In genomic region chr1:231604276-231604621, GRCh38 we compare ENCODE assay signal across 10 cellular contexts. TPM values are rescaled to one million over a fixed set of nuclear protein-coding genes. Genes with fewer than 3 reads are reported as not detected.
DNase-seq lines count a peak whose midpoint lies in the region; ATAC-seq and TF ChIP-seq lines count a peak whose summit lies in the region.
"Had no signal": no experiment of that assay in that cellular context is flagged by ENCODE, and none has a peak within 500 bp of the region (broad histone marks: within the 10 kb centered on the region; RNA-seq: fewer than 3 reads in every experiment).

No MANE protein-coding gene starts in this region.

- no peaks in the 10 kb centered on the region for H3K79me2 ChIP-seq in HCT116 (ENCODE audit: insufficient read depth, low read length)

- no peak overlapping the region for H2BK5ac ChIP-seq in neuronal stem cell (ENCODE audit: low read length)

- H2AFZ ChIP-seq in HCT116 (ENCODE audit: low read depth, low read length, poor library complexity, severe bottlenecking) (peak overlapping the region; percentile 97), neuronal stem cell (ENCODE audit: low read length) (no peak overlapping the region)

- no peak overlapping the region for H4K8ac ChIP-seq in neuronal stem cell (ENCODE audit: low read depth, low read length)

- no peaks in the 10 kb centered on the region for H3K9me3 Mint-ChIP-seq in CD14-positive monocyte
- no peaks in the 10 kb centered on the region for H3K9me3 Mint-ChIP-seq in activated naive CD8-positive, alpha-beta T cell treated with anti-CD3 and anti-CD28 coated beads, Interleukin-2, amount 10 ng/mL, durations not matched to agents 7 days and 5 days
- H3K9me3 Mint-ChIP-seq in naive thymus-derived CD8-positive, alpha-beta T cell, result no peaks in the 10 kb centered on the region

- TF ChIP-seq POLR2A in HCT116 (IDR thresholded peaks at IDR 0.05; ENCODE audit: borderline replicate concordance, extremely low read depth, insufficient read depth, insufficient read length), result no peak

- H3K9me2 ChIP-seq in HCT116 (ENCODE audit: insufficient read depth), result no peaks in the 10 kb centered on the region

- BruUV-seq in HCT116 (replicated peaks; lab: Mats Ljungman, UMichigan), result no TSS peak

- CTCF ChIA-PET in HCT116 (lab: Charles Lee), result no interaction called here

- peaks cover 0 to 12% of the 10 kb centered on the region in 2 experiments; a peak in 2 of 4 replicates for H3K4me1 ChIP-seq in HCT116 (ENCODE audit: control insufficient read depth in 1 of 2, insufficient read depth in 2 of 2, low read length in 2 of 2)
- peaks cover 0 to 2% of the 10 kb centered on the region in 2 donors for H3K4me1 ChIP-seq in neuronal stem cell (ENCODE audit: control insufficient read depth in 2 of 2, insufficient read depth in 1 of 2, low read depth in 1 of 2, low read length in 2 of 2)

- no peak overlapping the region for H4K91ac ChIP-seq in neuronal stem cell (ENCODE audit: low read depth, low read length, poor library complexity)

- H3K27ac ChIP-seq in HCT116 (ENCODE audit: low read depth, low read length) (no peak overlapping the region), neuronal stem cell (replicated peaks; ENCODE audit: low read length) (no peak overlapping the region)
- H3K27ac ChIP-seq: SJCRH30 had no signal

- H2BK12ac ChIP-seq in neuronal stem cell (ENCODE audit: low read length), result no peak overlapping the region

- ATAC-seq in HCT116, result no peak
- ATAC-seq in activated naive CD8-positive, alpha-beta T cell treated with anti-CD3 and anti-CD28 coated beads, Interleukin-2, amount 10 ng/mL, durations not matched to agents 7 days and 5 days (ENCODE audit: low read depth), result no peak
- no peak for ATAC-seq in naive thymus-derived CD8-positive, alpha-beta T cell

- no peak overlapping the region for H2BK15ac ChIP-seq in neuronal stem cell (ENCODE audit: low read length)

- peak; percentile 54 for TF ChIP-seq CTCF in CD14-positive monocyte (IDR thresholded peaks at IDR 0.05)
- TF ChIP-seq CTCF in HCT116 (IDR thresholded peaks at IDR 0.05 in 2 of 3, conservative IDR thresholded peaks at IDR 0.05 in 1 of 3; ENCODE audit: borderline replicate concordance in 1 of 3, insufficient read depth in 1 of 3, low read depth in 2 of 3, low read length in 2 of 3), result no peak
- no peak for TF ChIP-seq CTCF in GM13976 (IDR thresholded peaks at IDR 0.05; ENCODE audit: borderline replicate concordance, control extremely low read depth, extremely low read depth, insufficient read depth, missing control alignments)

- H3K4me1 Mint-ChIP-seq in CD14-positive monocyte, result peaks cover 39% of the 10 kb centered on the region
- H3K4me1 Mint-ChIP-seq in activated naive CD8-positive, alpha-beta T cell treated with anti-CD3 and anti-CD28 coated beads, Interleukin-2, amount 10 ng/mL, durations not matched to agents 7 days and 5 days, result peaks cover 10% of the 10 kb centered on the region
- peaks cover 6 to 26% (median 8%) of the 10 kb centered on the region in 4 donors for H3K4me1 Mint-ChIP-seq in naive thymus-derived CD8-positive, alpha-beta T cell

- peak overlapping the region in 1 of 2 experiments; percentile 60; a peak in 2 of 4 replicates for H3K4me3 ChIP-seq in HCT116 (replicated peaks in 1 of 2; ENCODE audit: low read depth in 1 of 2, low read length in 2 of 2)
- H3K4me3 ChIP-seq in neuronal stem cell (ENCODE audit: low read length in 2 of 2), result no peak overlapping the region

- no peak overlapping the region for H3K4me3 Mint-ChIP-seq in CD14-positive monocyte
- peak overlapping the region; percentile 96 for H3K4me3 Mint-ChIP-seq in activated naive CD8-positive, alpha-beta T cell treated with anti-CD3 and anti-CD28 coated beads, Interleukin-2, amount 10 ng/mL, durations not matched to agents 7 days and 5 days
- peak overlapping the region in 5 of 10 donors; percentile 93 to 97 (median 94) for H3K4me3 Mint-ChIP-seq in naive thymus-derived CD8-positive, alpha-beta T cell

- H3K9ac ChIP-seq in HCT116 (ENCODE audit: low read length), result no peak overlapping the region
- H3K9ac ChIP-seq in neuronal stem cell (ENCODE audit: low read depth, low read length, poor library complexity), result no peak overlapping the region

- H3K18ac ChIP-seq in neuronal stem cell (ENCODE audit: low read length), result no peak overlapping the region

- DNase-seq in CD14-positive monocyte (ENCODE audit: low spot score) (no peak), HCT116 (ENCODE audit: low read depth, low spot score) (no peak), GM13976 (ENCODE audit: low spot score) (no peak), neuronal stem cell (ENCODE audit: low spot score) (no peak)
- DNase-seq in activated naive CD8-positive, alpha-beta T cell treated with anti-CD3 and anti-CD28 coated beads, Interleukin-2, amount 10 ng/mL, durations not matched to agents 7 days and 5 days, result no peak
- no peak for DNase-seq in naive thymus-derived CD8-positive, alpha-beta T cell
- no peak for DNase-seq in stimulated activated naive CD4-positive, alpha-beta T cell treated with Interleukin-2 at 50 U/mL for 16 hours (lab: John Stamatoyannopoulos, UW)
- DNase-seq: stimulated activated CD4-positive, alpha-beta T cell treated with anti-CD3 and anti-CD28 coated beads, Interleukin-1b, Interleukin-23, amount 100 ng/mL, for 48 hours had no signal

- H3K27me3 ChIP-seq in HCT116 (ENCODE audit: insufficient read depth, low read length) (0 out of 2 replicates have a peak, but pooled peaks cover 4% of the 10 kb centered on the region), neuronal stem cell (ENCODE audit: control insufficient read depth in 3 of 3, insufficient read depth in 3 of 3, low read depth in 1 of 3, low read length in 3 of 3) (no peaks in the 10 kb centered on the region)
- H3K27me3 ChIP-seq: SJCRH30 had no signal

- no peak overlapping the region for H2BK120ac ChIP-seq in neuronal stem cell (ENCODE audit: low read depth, low read length)

- no peak overlapping the region for H3K14ac ChIP-seq in neuronal stem cell (ENCODE audit: low read length)

- POLR2A ChIA-PET in HCT116 (lab: Charles Lee), result no interaction called here
- POLR2A ChIA-PET in activated naive CD8-positive, alpha-beta T cell treated with anti-CD3 and anti-CD28 coated beads, Interleukin-2, amount 10 ng/mL, durations not matched to agents 7 days and 5 days (lab: Charles Lee), result interaction anchor here (0.9 kb wide), 1 partner anchor 275 kb away, joined by 3 read pairs; no protein-coding TSS in a partner anchor
- POLR2A ChIA-PET in naive thymus-derived CD8-positive, alpha-beta T cell (lab: Charles Lee), result interaction anchor here (0.6 kb wide), 1 partner anchor 177 kb away, joined by 3 read pairs; no protein-coding TSS in a partner anchor

- no peak for TF ChIP-seq RAD21 in HCT116 (IDR thresholded peaks at IDR 0.05; ENCODE audit: low read depth)

- RAD21 ChIA-PET in HCT116 (lab: Charles Lee; ENCODE audit: low non-redundant PET in 1 of 2, low total read pairs in 2 of 2, uncharacterized antibody in 2 of 2, unreplicated experiment in 2 of 2), result no interaction called here

- no peaks in the 10 kb centered on the region for H4K20me1 ChIP-seq in HCT116 (ENCODE audit: insufficient read depth)

- H3K36me3 ChIP-seq in HCT116 (ENCODE audit: control insufficient read depth in 1 of 2, insufficient read depth in 2 of 2, low read length in 2 of 2) (no peaks in the 10 kb centered on the region), neuronal stem cell (replicated peaks in 1 of 2; ENCODE audit: control insufficient read depth in 2 of 2, insufficient read depth in 2 of 2, low read length in 2 of 2) (no peaks in the 10 kb centered on the region)
- H3K36me3 ChIP-seq: HAP-1, SJCRH30 had no signal

- WGBS in neuronal stem cell (ENCODE audit: extremely low coverage in 2 of 2, insufficient read length in 2 of 2, insufficient replicate concordance in 1 of 2), 2 donors, result no CpG with 5 or more reads among the region's 2 CpGs

- in situ Hi-C loops in GM13976 (cut with MboI; ENCODE audit: low sequenced_read_pairs, unreplicated experiment), result no loop called here

- H3K27ac Mint-ChIP-seq in CD14-positive monocyte, result peak overlapping the region in 2 of 7 donors; percentile 70 to 93
- peak overlapping the region; percentile 87 for H3K27ac Mint-ChIP-seq in activated naive CD8-positive, alpha-beta T cell treated with anti-CD3 and anti-CD28 coated beads, Interleukin-2, amount 10 ng/mL, durations not matched to agents 7 days and 5 days
- H3K27ac Mint-ChIP-seq in naive thymus-derived CD8-positive, alpha-beta T cell, result peak overlapping the region in 9 of 10 donors; percentile 56 to 95 (median 88)

- H3K9me3 ChIP-seq in HCT116 (ENCODE audit: control insufficient read depth in 1 of 2, insufficient read depth in 1 of 2, low read depth in 1 of 2, low read length in 2 of 2) (no peaks in the 10 kb centered on the region), neuronal stem cell (replicated peaks in 1 of 2; ENCODE audit: control insufficient read depth in 2 of 2, insufficient read depth in 1 of 2, low read depth in 1 of 2, low read length in 2 of 2) (peaks cover 0 to 4% of the 10 kb centered on the region in 2 donors)
- H3K9me3 ChIP-seq: SJCRH30 had no signal

- no peak overlapping the region for H2AK5ac ChIP-seq in neuronal stem cell (ENCODE audit: low read depth, low read length)

- no peak overlapping the region for H3K23ac ChIP-seq in neuronal stem cell (ENCODE audit: low read depth, low read length, poor library complexity)

- peak overlapping the region; percentile 76; the same call in 1 of the 2 replicates for H3K4me2 ChIP-seq in HCT116 (ENCODE audit: low read length)
- no peak overlapping the region for H3K4me2 ChIP-seq in neuronal stem cell (ENCODE audit: insufficient read depth, low read length, poor library complexity, severe bottlenecking)

- no peaks in the 10 kb centered on the region for H3K79me1 ChIP-seq in neuronal stem cell (ENCODE audit: low read depth, low read length)

- H3K4ac ChIP-seq in neuronal stem cell (ENCODE audit: low read length), result no peak overlapping the region

- no peaks in the 10 kb centered on the region for H3K36me3 Mint-ChIP-seq in CD14-positive monocyte
- no peaks in the 10 kb centered on the region for H3K36me3 Mint-ChIP-seq in activated naive CD8-positive, alpha-beta T cell treated with anti-CD3 and anti-CD28 coated beads, Interleukin-2, amount 10 ng/mL, durations not matched to agents 7 days and 5 days
- no peaks in the 10 kb centered on the region for H3K36me3 Mint-ChIP-seq in naive thymus-derived CD8-positive, alpha-beta T cell

- peaks cover 0 to 4% (median 1%) of the 10 kb centered on the region in 3 donors for H3K27me3 Mint-ChIP-seq in CD14-positive monocyte (ENCODE audit: low read depth in 3 of 3)
- H3K27me3 Mint-ChIP-seq in activated naive CD8-positive, alpha-beta T cell treated with anti-CD3 and anti-CD28 coated beads, Interleukin-2, amount 10 ng/mL, durations not matched to agents 7 days and 5 days, result peaks cover 9% of the 10 kb centered on the region
- peaks cover 0 to 3% (median 0%) of the 10 kb centered on the region in 5 donors for H3K27me3 Mint-ChIP-seq in naive thymus-derived CD8-positive, alpha-beta T cell

- intact Hi-C loops in CD14-positive monocyte (cut with micrococcal nuclease), result no loop called here
- intact Hi-C loops in HCT116 (cut with micrococcal nuclease), result loop anchor here (1.0 to 10.0 kb wide), 5 partner anchors 246 to 962 kb away; partner anchors contain the start of genes COG2 and GNPAT

RNA-seq across cellular contexts. Expression of gene DISC1, which starts 22.3 kb away (rescaled TPM):
- 1 to 10 TPM; 5.5 to 5.8 TPM for polyA plus RNA-seq in CD14-positive monocyte
- 1.8 TPM for total RNA-seq in HCT116 (2021; ENCODE audit: unreplicated experiment)
- 0.27 and 0.35 TPM in 2 replicates for polyA plus RNA-seq in HCT116 (2012)
- 10 to 100 TPM in 1 of 2 experiments, 1 to 10 TPM in 1; 9.8 to 11.2 TPM for total RNA-seq in activated naive CD8-positive, alpha-beta T cell treated with anti-CD3 and anti-CD28 coated beads, Interleukin-2, amount 10 ng/mL, durations not matched to agents 7 days and 5 days
- total RNA-seq in naive thymus-derived CD8-positive, alpha-beta T cell, result 1 to 10 TPM; 7.6 to 9.0 TPM
- polyA plus RNA-seq in naive thymus-derived CD8-positive, alpha-beta T cell, result 1 to 10 TPM; 2.5 to 3.6 (median 3.5) TPM
- polyA plus RNA-seq in neuronal stem cell (2013, experiment 1 of 2), result 0.57 TPM
- 0.71 TPM for polyA plus RNA-seq in neuronal stem cell (2013, experiment 2 of 2)
